In the genomic region with DNA sequence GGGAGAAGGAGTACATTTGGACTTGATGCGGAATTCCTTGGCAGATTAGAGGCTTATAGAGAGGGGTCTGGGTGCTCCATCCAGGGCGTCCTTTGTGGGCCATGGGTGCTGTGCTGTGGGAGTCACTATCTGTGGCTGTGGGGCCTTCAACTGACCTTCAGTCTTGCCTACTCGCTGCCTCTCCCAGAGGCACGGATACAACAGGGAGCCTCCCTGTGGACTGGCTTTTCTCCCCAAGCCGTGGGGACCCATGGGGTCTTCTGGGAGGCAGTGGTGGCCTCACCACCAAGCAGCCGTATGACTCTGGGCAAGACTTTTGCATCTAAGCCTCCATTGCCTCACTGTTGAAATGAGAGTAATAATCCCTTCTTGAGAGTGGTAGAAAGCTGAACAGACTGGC, we compare ENCODE assay signal across 14 cellular contexts.
A peak's percentile ranks its signal among the peaks of the same experiment; 100 is the strongest.
DNase-seq lines count a peak whose midpoint lies in the region; ATAC-seq and TF ChIP-seq lines count a peak whose summit lies in the region.
"Had no signal": no experiment of that assay in that cellular context is flagged by ENCODE, and none has a peak within 500 bp of the region (broad histone marks: within the 10 kb centered on the region; RNA-seq: fewer than 3 reads in every experiment).

No MANE protein-coding gene starts in this region.

- no peaks in the 10 kb centered on the region for H3K36me3 ChIP-seq in A673 (ENCODE audit: insufficient read depth, low read length, poor library complexity, severe bottlenecking)
- H3K36me3 ChIP-seq in BLaER1 treated with 17β-estradiol and CSF1 and Interleukin-3, amounts not matched to agents 10 nM and 100 nM, result no peaks in the 10 kb centered on the region

- TF ChIP-seq CTCF in A673 (conservative IDR thresholded peaks at IDR 0.05; ENCODE audit: low read depth, low read length) (no peak), chondrocyte (IDR thresholded peaks at IDR 0.05) (no peak), WTC11 (IDR thresholded peaks at IDR 0.05) (no peak)

- no peaks in the 10 kb centered on the region for H3K9me3 Mint-ChIP-seq in chondrocyte (ENCODE audit: low read depth)
- H3K9me3 Mint-ChIP-seq in WTC11, result peaks cover 7% of the 10 kb centered on the region; the same call in 1 of the 2 replicates
- H3K9me3 Mint-ChIP-seq: CD4-positive, CD25-positive, alpha-beta regulatory T cell; CD8-positive, alpha-beta memory T cell; GM23338; IgD-negative memory B cell had no signal

- BruUV-seq in A673 (replicated peaks; lab: Mats Ljungman, UMichigan), result no TSS peak

- peaks cover 29% of the 10 kb centered on the region for H3K4me1 ChIP-seq in A673 (ENCODE audit: insufficient read depth, low read length, poor library complexity, severe bottlenecking)
- peaks cover 4 to 25% (median 12%) of the 10 kb centered on the region in 10 experiments; a peak in 15 of 20 replicates for H3K4me1 ChIP-seq in BLaER1 treated with 17β-estradiol and CSF1 and Interleukin-3, amounts not matched to agents 10 nM and 100 nM

- H3K36me3 Mint-ChIP-seq in chondrocyte (ENCODE audit: low read depth), result peaks cover 1% of the 10 kb centered on the region
- H3K36me3 Mint-ChIP-seq in WTC11, result no peaks in the 10 kb centered on the region
- H3K36me3 Mint-ChIP-seq: CD4-positive, CD25-positive, alpha-beta regulatory T cell; IgD-negative memory B cell had no signal

- H3K4me1 Mint-ChIP-seq in chondrocyte (ENCODE audit: low read depth), result peaks cover 25% of the 10 kb centered on the region
- H3K4me1 Mint-ChIP-seq in WTC11, result peaks cover 43% of the 10 kb centered on the region

- H3K4me3 Mint-ChIP-seq in chondrocyte (ENCODE audit: unreplicated experiment) (no peak overlapping the region), WTC11 (no peak overlapping the region)
- H3K4me3 Mint-ChIP-seq: CD4-positive, CD25-positive, alpha-beta regulatory T cell; CD8-positive, alpha-beta memory T cell; GM23338; IgD-negative memory B cell had no signal

- CTCF ChIA-PET in A673 (lab: Charles Lee) (interaction anchor here (1.0 to 1.7 kb wide), 2 partner anchors 10 to 133 kb away, joined by 3 to 4 read pairs; no protein-coding TSS in a partner anchor), WTC11 (lab: Charles Lee) (interaction anchor here (0.8 to 3.4 kb wide), 11 partner anchors 15 to 801 kb away, joined by 3 to 83 read pairs (median 8); no protein-coding TSS in a partner anchor)

- H4K20me1 ChIP-seq in BLaER1 treated with 17β-estradiol and CSF1 and Interleukin-3, amounts not matched to agents 10 nM and 100 nM, result no peaks in the 10 kb centered on the region

- POLR2A ChIA-PET in A673 (lab: Charles Lee; ENCODE audit: low non-redundant PET) (no interaction called here), WTC11 (lab: Charles Lee) (no interaction called here)

- intact Hi-C loops in A673 (cut with micrococcal nuclease; ENCODE audit: unreplicated experiment), result loop anchor here (2.0 kb wide), 1 partner anchor 999 kb away; no protein-coding TSS in a partner anchor

- no peaks in the 10 kb centered on the region for H3K9me3 ChIP-seq in A673 (ENCODE audit: low read depth, low read length, poor library complexity, severe bottlenecking)
- no peaks in the 10 kb centered on the region for H3K9me3 ChIP-seq in BLaER1 treated with 17β-estradiol and CSF1 and Interleukin-3, amounts not matched to agents 10 nM and 100 nM (replicated peaks in 1 of 11)

- H3K4me2 ChIP-seq in BLaER1 treated with 17β-estradiol and CSF1 and Interleukin-3, amounts not matched to agents 10 nM and 100 nM, result peak overlapping the region in 7 of 11 experiments; percentile 15 to 64 (median 55); a peak in 9 of 22 replicates
- H3K4me2 ChIP-seq: GM23338 had no signal

- peak overlapping the region; percentile 81 for H3K27ac ChIP-seq in A673 (ENCODE audit: low read depth, low read length, poor library complexity, severe bottlenecking)
- no peak overlapping the region for H3K27ac ChIP-seq in BLaER1 treated with 17β-estradiol and CSF1 and Interleukin-3, amounts not matched to agents 10 nM and 100 nM

- no peak for ATAC-seq in WTC11
- no peak for ATAC-seq in HG02678 (IDR thresholded peaks at IDR 0.05; ENCODE audit: unreplicated experiment)
- ATAC-seq: GM23338 had no signal

- no peak overlapping the region for H3K9ac ChIP-seq in BLaER1 treated with 17β-estradiol and CSF1 and Interleukin-3, amounts not matched to agents 10 nM and 100 nM

- DNase-seq in A673 (ENCODE audit: low spot score) (no peak), chondrocyte (ENCODE audit: low spot score) (peak; percentile 66), WTC11 (ENCODE audit: low spot score) (no peak)
- DNase-seq in stimulated activated naive CD4-positive, alpha-beta T cell (lab: John Stamatoyannopoulos, UW), result no peak
- DNase-seq: C1 segment of cervical spinal cord; CD4-positive, CD25-positive, alpha-beta regulatory T cell; CD8-positive, alpha-beta memory T cell; COR-L47; HCEC 1CT; KG1 had no signal

- H3K4me3 ChIP-seq in A673 (ENCODE audit: low read depth, low read length, poor library complexity, severe bottlenecking), result no peak overlapping the region
- H3K4me3 ChIP-seq in BLaER1 treated with 17β-estradiol and CSF1 and Interleukin-3, amounts not matched to agents 10 nM and 100 nM, result no peak overlapping the region
- H3K4me3 ChIP-seq: GM23338 had no signal

- H3K27me3 ChIP-seq in A673 (replicated peaks; ENCODE audit: insufficient read depth, low read depth, low read length, poor library complexity), result no peaks in the 10 kb centered on the region
- H3K27me3 ChIP-seq in BLaER1 treated with 17β-estradiol and CSF1 and Interleukin-3, amounts not matched to agents 10 nM and 100 nM, result no peaks in the 10 kb centered on the region

- H3K27ac Mint-ChIP-seq in chondrocyte (ENCODE audit: unreplicated experiment), result no peak overlapping the region
- no peak overlapping the region for H3K27ac Mint-ChIP-seq in WTC11
- H3K27ac Mint-ChIP-seq: GM23338, IgD-negative memory B cell had no signal

- peaks cover under 1% of the 10 kb centered on the region for H3K27me3 Mint-ChIP-seq in chondrocyte (ENCODE audit: low read depth)
- H3K27me3 Mint-ChIP-seq in WTC11 (ENCODE audit: low read depth), result no peaks in the 10 kb centered on the region
- H3K27me3 Mint-ChIP-seq: IgD-negative memory B cell had no signal

TF ChIP-seq in WTC11, 78 proteins besides CTCF, POLR2A, EP300 and RAD21 (continues in another document):
- TF ChIP-seq PRRX2 (CRISPR knock-in tag; IDR thresholded peaks at IDR 0.05) (no peak), ETV6 (CRISPR knock-in tag; IDR thresholded peaks at IDR 0.05) (no peak), KAT7 (CRISPR knock-in tag; IDR thresholded peaks at IDR 0.05; ENCODE audit: borderline replicate concordance) (no peak), TCF7 (CRISPR knock-in tag; IDR thresholded peaks at IDR 0.05; ENCODE audit: low read depth) (no peak)
- TF ChIP-seq, protein P1, sequence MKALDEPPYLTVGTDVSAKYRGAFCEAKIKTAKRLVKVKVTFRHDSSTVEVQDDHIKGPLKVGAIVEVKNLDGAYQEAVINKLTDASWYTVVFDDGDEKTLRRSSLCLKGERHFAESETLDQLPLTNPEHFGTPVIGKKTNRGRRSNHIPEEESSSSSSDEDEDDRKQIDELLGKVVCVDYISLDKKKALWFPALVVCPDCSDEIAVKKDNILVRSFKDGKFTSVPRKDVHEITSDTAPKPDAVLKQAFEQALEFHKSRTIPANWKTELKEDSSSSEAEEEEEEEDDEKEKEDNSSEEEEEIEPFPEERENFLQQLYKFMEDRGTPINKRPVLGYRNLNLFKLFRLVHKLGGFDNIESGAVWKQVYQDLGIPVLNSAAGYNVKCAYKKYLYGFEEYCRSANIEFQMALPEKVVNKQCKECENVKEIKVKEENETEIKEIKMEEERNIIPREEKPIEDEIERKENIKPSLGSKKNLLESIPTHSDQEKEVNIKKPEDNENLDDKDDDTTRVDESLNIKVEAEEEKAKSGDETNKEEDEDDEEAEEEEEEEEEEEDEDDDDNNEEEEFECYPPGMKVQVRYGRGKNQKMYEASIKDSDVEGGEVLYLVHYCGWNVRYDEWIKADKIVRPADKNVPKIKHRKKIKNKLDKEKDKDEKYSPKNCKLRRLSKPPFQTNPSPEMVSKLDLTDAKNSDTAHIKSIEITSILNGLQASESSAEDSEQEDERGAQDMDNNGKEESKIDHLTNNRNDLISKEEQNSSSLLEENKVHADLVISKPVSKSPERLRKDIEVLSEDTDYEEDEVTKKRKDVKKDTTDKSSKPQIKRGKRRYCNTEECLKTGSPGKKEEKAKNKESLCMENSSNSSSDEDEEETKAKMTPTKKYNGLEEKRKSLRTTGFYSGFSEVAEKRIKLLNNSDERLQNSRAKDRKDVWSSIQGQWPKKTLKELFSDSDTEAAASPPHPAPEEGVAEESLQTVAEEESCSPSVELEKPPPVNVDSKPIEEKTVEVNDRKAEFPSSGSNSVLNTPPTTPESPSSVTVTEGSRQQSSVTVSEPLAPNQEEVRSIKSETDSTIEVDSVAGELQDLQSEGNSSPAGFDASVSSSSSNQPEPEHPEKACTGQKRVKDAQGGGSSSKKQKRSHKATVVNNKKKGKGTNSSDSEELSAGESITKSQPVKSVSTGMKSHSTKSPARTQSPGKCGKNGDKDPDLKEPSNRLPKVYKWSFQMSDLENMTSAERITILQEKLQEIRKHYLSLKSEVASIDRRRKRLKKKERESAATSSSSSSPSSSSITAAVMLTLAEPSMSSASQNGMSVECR (CRISPR knock-in tag; IDR thresholded peaks at IDR 0.05; ENCODE audit: borderline replicate concordance), result no peak
- TF ChIP-seq, protein P2, sequence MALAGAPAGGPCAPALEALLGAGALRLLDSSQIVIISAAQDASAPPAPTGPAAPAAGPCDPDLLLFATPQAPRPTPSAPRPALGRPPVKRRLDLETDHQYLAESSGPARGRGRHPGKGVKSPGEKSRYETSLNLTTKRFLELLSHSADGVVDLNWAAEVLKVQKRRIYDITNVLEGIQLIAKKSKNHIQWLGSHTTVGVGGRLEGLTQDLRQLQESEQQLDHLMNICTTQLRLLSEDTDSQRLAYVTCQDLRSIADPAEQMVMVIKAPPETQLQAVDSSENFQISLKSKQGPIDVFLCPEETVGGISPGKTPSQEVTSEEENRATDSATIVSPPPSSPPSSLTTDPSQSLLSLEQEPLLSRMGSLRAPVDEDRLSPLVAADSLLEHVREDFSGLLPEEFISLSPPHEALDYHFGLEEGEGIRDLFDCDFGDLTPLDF (CRISPR knock-in tag; IDR thresholded peaks at IDR 0.05), result no peak
- TF ChIP-seq, protein P3, sequence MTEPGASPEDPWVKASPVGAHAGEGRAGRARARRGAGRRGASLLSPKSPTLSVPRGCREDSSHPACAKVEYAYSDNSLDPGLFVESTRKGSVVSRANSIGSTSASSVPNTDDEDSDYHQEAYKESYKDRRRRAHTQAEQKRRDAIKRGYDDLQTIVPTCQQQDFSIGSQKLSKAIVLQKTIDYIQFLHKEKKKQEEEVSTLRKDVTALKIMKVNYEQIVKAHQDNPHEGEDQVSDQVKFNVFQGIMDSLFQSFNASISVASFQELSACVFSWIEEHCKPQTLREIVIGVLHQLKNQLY (CRISPR knock-in tag; IDR thresholded peaks at IDR 0.05), result no peak
